In the genomic region with DNA sequence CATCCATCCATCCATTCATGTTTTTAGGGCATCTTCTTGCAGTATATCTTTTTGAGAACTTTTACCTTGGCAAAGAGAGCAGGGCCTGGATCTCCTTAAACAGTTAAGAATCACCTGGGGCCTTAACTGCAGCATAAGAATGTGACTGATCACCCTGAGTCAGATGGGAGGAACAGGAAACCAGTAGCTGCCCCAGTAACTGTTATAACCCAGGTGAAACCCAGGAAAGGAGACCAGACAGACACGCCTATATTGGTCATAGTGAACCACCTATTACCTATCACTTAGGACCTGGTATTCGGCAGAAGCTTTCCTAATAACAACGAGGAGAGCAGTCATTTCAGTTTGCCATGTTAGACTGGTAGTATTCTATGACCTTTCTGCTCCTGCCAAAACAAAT, we compare ENCODE assay signal across 8 cellular contexts. TPM values are rescaled to one million over a fixed set of nuclear protein-coding genes. Genes with fewer than 3 reads are reported as not detected.
DNase-seq lines count a peak whose midpoint lies in the region; ATAC-seq and TF ChIP-seq lines count a peak whose summit lies in the region.

No MANE protein-coding gene starts in this region.

- H3K9ac ChIP-seq in HCT116 (ENCODE audit: low read length) (peak overlapping the region; percentile 47), muscle layer of colon (ENCODE audit: low read length) (no peak overlapping the region)

- H4K20me1 ChIP-seq in HCT116 (ENCODE audit: insufficient read depth) = no peaks in the 10 kb centered on the region

- H3K4me1 ChIP-seq in HCT116 (ENCODE audit: control insufficient read depth in 1 of 2, insufficient read depth in 2 of 2, low read length in 2 of 2) (peaks cover 9 to 49% of the 10 kb centered on the region in 2 experiments), muscle layer of colon (ENCODE audit: insufficient read depth, low read length) (peaks cover 30% of the 10 kb centered on the region)

- H3K4me1 Mint-ChIP-seq in activated CD4-positive, alpha-beta T cell treated with anti-CD3 and anti-CD28 coated beads, Interleukin-2, amount 10 ng/mL, durations not matched to agents 7 days and 5 days = peaks cover 7% of the 10 kb centered on the region

- peak overlapping the region in 1 of 2 experiments; percentile 23; a peak in 2 of 4 replicates for H3K4me3 ChIP-seq in HCT116 (replicated peaks in 1 of 2; ENCODE audit: low read depth in 1 of 2, low read length in 2 of 2)
- no peak overlapping the region for H3K4me3 ChIP-seq in muscle layer of colon (ENCODE audit: low read depth in 1 of 2, low read length in 2 of 2)

- H3K36me3 ChIP-seq in HCT116 (ENCODE audit: control insufficient read depth in 1 of 2, insufficient read depth in 2 of 2, low read length in 2 of 2) (peaks cover 0 to 6% of the 10 kb centered on the region in 2 experiments; a peak in 1 of 4 replicates), muscle layer of colon (ENCODE audit: insufficient read depth, low read length) (peaks cover 6% of the 10 kb centered on the region)

- no peak overlapping the region for H3K27ac Mint-ChIP-seq in activated CD4-positive, alpha-beta T cell treated with anti-CD3 and anti-CD28 coated beads, Interleukin-2, amount 10 ng/mL, durations not matched to agents 7 days and 5 days

- DNase-seq in HCT116 (ENCODE audit: low read depth, low spot score) = peak; percentile 82
- peak; percentile 96 for DNase-seq in RWPE1 (ENCODE audit: low spot score)
- no peak for DNase-seq in activated CD4-positive, alpha-beta T cell treated with anti-CD3 and anti-CD28 coated beads, Interleukin-2, amount 10 ng/mL, durations not matched to agents 7 days and 5 days
- DNase-seq in activated CD4-positive, CD25-positive, alpha-beta regulatory T cell treated with anti-CD3 and anti-CD28 coated beads, Interleukin-2, amount 50 U/mL, for 72 hours = no peak

- H3K27ac ChIP-seq in HCT116 (ENCODE audit: low read depth, low read length) (peak overlapping the region; percentile 13; the same call in 1 of the 2 replicates), RWPE1 (no peak overlapping the region), muscle layer of colon (ENCODE audit: low read depth, low read length) (peak overlapping the region; percentile 67)

- CTCF ChIA-PET in HCT116 (lab: Charles Lee) = interaction anchor here (0.7 to 2.5 kb wide), 15 partner anchors 8 to 458 kb away, joined by 4 to 38 read pairs (median 5); a partner anchor contains a TSS
- CTCF ChIA-PET in RWPE1 (lab: Yijun Ruan, JAX) = interaction anchor here (0.5 to 1.4 kb wide), 15 partner anchors 16 to 417 kb away, joined by 3 to 16 read pairs (median 4); a partner anchor contains a TSS
- CTCF ChIA-PET in activated CD4-positive, alpha-beta T cell treated with anti-CD3 and anti-CD28 coated beads, Interleukin-2, amount 10 ng/mL, durations not matched to agents 7 days and 5 days (lab: Charles Lee) = interaction anchor here (0.9 to 1.4 kb wide), 2 partner anchors 43 to 357 kb away, joined by 3 to 4 read pairs; a partner anchor contains a TSS

- H3K9me2 ChIP-seq in HCT116 (ENCODE audit: insufficient read depth) = no peaks in the 10 kb centered on the region

- BruUV-seq in HCT116 (replicated peaks; lab: Mats Ljungman, UMichigan) = no TSS peak

- no peaks in the 10 kb centered on the region for H3K27me3 Mint-ChIP-seq in activated CD4-positive, alpha-beta T cell treated with anti-CD3 and anti-CD28 coated beads, Interleukin-2, amount 10 ng/mL, durations not matched to agents 7 days and 5 days

- TF ChIP-seq POLR2A in HCT116 (IDR thresholded peaks at IDR 0.05; ENCODE audit: borderline replicate concordance, extremely low read depth, insufficient read depth, insufficient read length) = no peak

- H3K36me3 Mint-ChIP-seq in activated CD4-positive, alpha-beta T cell treated with anti-CD3 and anti-CD28 coated beads, Interleukin-2, amount 10 ng/mL, durations not matched to agents 7 days and 5 days (ENCODE audit: low read depth) = no peaks in the 10 kb centered on the region

- RAD21 ChIA-PET in HCT116 (lab: Charles Lee; ENCODE audit: low non-redundant PET in 1 of 2, low total read pairs in 2 of 2, uncharacterized antibody in 2 of 2, unreplicated experiment in 2 of 2) = interaction anchor here (0.6 to 2.0 kb wide), 7 partner anchors 101 to 418 kb away, joined by 3 to 19 read pairs (median 12); a partner anchor contains a TSS

- POLR2A ChIA-PET in HCT116 (lab: Charles Lee) = interaction anchor here (0.5 to 1.5 kb wide), 4 partner anchors 31 to 418 kb away, joined by 3 to 6 read pairs (median 6); a partner anchor contains a TSS
- POLR2A ChIA-PET in RWPE1 (lab: Yijun Ruan, JAX; ENCODE audit: low non-redundant PET) = interaction anchor here (0.6 to 1.2 kb wide), 2 partner anchors 101 to 113 kb away, joined by 5 to 8 read pairs; a partner anchor contains a TSS
- POLR2A ChIA-PET in activated CD4-positive, alpha-beta T cell treated with anti-CD3 and anti-CD28 coated beads, Interleukin-2, amount 10 ng/mL, durations not matched to agents 7 days and 5 days (lab: Charles Lee) = no interaction called here

- intact Hi-C loops in HCT116 (cut with micrococcal nuclease) = loop anchor here (1.0 to 10.0 kb wide), 5 partner anchors 86 to 572 kb away; a partner anchor contains a TSS

- peak overlapping the region; percentile 56 for H3K4me2 ChIP-seq in HCT116 (ENCODE audit: low read length)

- H3K9me3 Mint-ChIP-seq in activated CD4-positive, alpha-beta T cell treated with anti-CD3 and anti-CD28 coated beads, Interleukin-2, amount 10 ng/mL, durations not matched to agents 7 days and 5 days = no peaks in the 10 kb centered on the region

- TF ChIP-seq CTCF in HCT116 (IDR thresholded peaks at IDR 0.05 in 2 of 3, conservative IDR thresholded peaks at IDR 0.05 in 1 of 3; ENCODE audit: borderline replicate concordance in 1 of 3, insufficient read depth in 1 of 3, low read depth in 2 of 3, low read length in 2 of 3) (no peak), RWPE1 (conservative IDR thresholded peaks at IDR 0.05; ENCODE audit: low read depth) (no peak)

- H3K27me3 ChIP-seq in HCT116 (ENCODE audit: insufficient read depth, low read length) = no peaks in the 10 kb centered on the region
- no peaks in the 10 kb centered on the region for H3K27me3 ChIP-seq in muscle layer of colon (ENCODE audit: control insufficient read depth in 1 of 2, insufficient read depth in 2 of 2, low read length in 2 of 2)

- TF ChIP-seq RAD21 in HCT116 (IDR thresholded peaks at IDR 0.05; ENCODE audit: low read depth) = no peak

- no peak overlapping the region for H2AFZ ChIP-seq in HCT116 (ENCODE audit: low read depth, low read length, poor library complexity, severe bottlenecking)

- peak; percentile 71 for ATAC-seq in GM18508 (IDR thresholded peaks at IDR 0.05; ENCODE audit: insufficient read depth, unreplicated experiment)
- peak; percentile 89 for ATAC-seq in HCT116
- no peak for ATAC-seq in GM21381 (IDR thresholded peaks at IDR 0.05; ENCODE audit: unreplicated experiment)
- ATAC-seq in HG03097 (IDR thresholded peaks at IDR 0.05; ENCODE audit: low FRiP score, unreplicated experiment) = no peak

- H3K4me3 Mint-ChIP-seq in activated CD4-positive, alpha-beta T cell treated with anti-CD3 and anti-CD28 coated beads, Interleukin-2, amount 10 ng/mL, durations not matched to agents 7 days and 5 days = no peak overlapping the region

- H3K9me3 ChIP-seq in HCT116 (ENCODE audit: control insufficient read depth in 1 of 2, insufficient read depth in 1 of 2, low read depth in 1 of 2, low read length in 2 of 2) (no peaks in the 10 kb centered on the region), muscle layer of colon (ENCODE audit: low read length) (no peaks in the 10 kb centered on the region)

- no peaks in the 10 kb centered on the region for H3K79me2 ChIP-seq in HCT116 (ENCODE audit: insufficient read depth, low read length)

TF ChIP-seq in HCT116, 20 proteins besides CTCF, POLR2A, EP300 and RAD21 (continues in another document):
- TF ChIP-seq FOSL1 (IDR thresholded peaks at IDR 0.05; ENCODE audit: low read depth) (peak; percentile 75), EGR1 (IDR thresholded peaks at IDR 0.05; ENCODE audit: low read depth) (no peak), SRF (IDR thresholded peaks at IDR 0.05; ENCODE audit: low read depth) (no peak; the same call in 1 of the 2 replicates)
- TF ChIP-seq, protein P1, sequence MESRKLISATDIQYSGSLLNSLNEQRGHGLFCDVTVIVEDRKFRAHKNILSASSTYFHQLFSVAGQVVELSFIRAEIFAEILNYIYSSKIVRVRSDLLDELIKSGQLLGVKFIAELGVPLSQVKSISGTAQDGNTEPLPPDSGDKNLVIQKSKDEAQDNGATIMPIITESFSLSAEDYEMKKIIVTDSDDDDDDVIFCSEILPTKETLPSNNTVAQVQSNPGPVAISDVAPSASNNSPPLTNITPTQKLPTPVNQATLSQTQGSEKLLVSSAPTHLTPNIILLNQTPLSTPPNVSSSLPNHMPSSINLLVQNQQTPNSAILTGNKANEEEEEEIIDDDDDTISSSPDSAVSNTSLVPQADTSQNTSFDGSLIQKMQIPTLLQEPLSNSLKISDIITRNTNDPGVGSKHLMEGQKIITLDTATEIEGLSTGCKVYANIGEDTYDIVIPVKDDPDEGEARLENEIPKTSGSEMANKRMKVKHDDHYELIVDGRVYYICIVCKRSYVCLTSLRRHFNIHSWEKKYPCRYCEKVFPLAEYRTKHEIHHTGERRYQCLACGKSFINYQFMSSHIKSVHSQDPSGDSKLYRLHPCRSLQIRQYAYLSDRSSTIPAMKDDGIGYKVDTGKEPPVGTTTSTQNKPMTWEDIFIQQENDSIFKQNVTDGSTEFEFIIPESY (IDR thresholded peaks at IDR 0.05; ENCODE audit: extremely low read depth, insufficient replicate concordance, low read length) = peak; percentile 18

RNA-seq across cellular contexts. Expression of a gene that starts 43.4 kb away (rescaled TPM):
- total RNA-seq in HCT116 (2021; ENCODE audit: unreplicated experiment) = 33.7 TPM
- 12.8 and 14.8 TPM in 2 replicates for polyA plus RNA-seq in HCT116 (2012)
- 10 to 100 TPM; 31.6 to 49.7 TPM for total RNA-seq in activated CD4-positive, alpha-beta T cell treated with anti-CD3 and anti-CD28 coated beads, Interleukin-2, amount 10 ng/mL, durations not matched to agents 7 days and 5 days

Comparison
In these comparisons a context has a peak if more than half of its experiments do, and no peak if none do; other contexts are left out.
1. ATAC-seq: peak in GM18508 (single experiment) and HCT116 (single experiment); none in GM21381 (single experiment) and HG03097 (single experiment).
2. DNase-seq: peak in HCT116 (single experiment) and RWPE1 (single experiment); none in activated CD4-positive, alpha-beta T cell treated with anti-CD3 and anti-CD28 coated beads, Interleukin-2, amount 10 ng/mL, durations not matched to agents 7 days and 5 days (single experiment) and activated CD4-positive, CD25-positive, alpha-beta regulatory T cell treated with anti-CD3 and anti-CD28 coated beads, Interleukin-2, amount 50 U/mL, for 72 hours (single experiment).